Comparison of ENCODE assay signal across 1 cellular context in the genomic region with DNA sequence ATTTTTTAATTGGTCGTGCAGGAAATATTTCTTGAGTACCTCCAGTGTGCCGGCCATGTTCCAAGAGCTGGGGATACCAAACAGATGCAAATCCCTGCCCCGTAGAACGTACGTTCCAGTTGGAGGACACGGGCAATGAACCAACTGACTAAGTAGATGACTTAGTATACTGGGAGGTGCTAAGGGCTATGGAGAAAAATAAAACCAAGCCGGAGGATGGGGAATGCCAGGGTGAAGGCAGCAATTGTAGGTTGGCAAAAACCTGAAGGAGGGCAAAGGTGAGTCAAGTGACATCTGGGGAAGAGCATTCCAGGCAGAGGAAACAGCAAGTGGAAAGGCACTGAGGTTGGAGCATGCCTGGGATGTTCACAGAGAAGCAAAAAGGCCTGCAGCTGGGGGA.
TF ChIP-seq lines count a peak whose summit lies in the region.

No MANE protein-coding gene starts in this region.

TF ChIP-seq in H1, 55 proteins besides CTCF, POLR2A, EP300 and RAD21:
- TF ChIP-seq JUND (IDR thresholded peaks at IDR 0.05; ENCODE audit: low read length) (no peak), NANOG (IDR thresholded peaks at IDR 0.05; ENCODE audit: insufficient read depth, low read depth, low read length, poor library complexity, severe bottlenecking) (no peak), EGR1 (IDR thresholded peaks at IDR 0.05; ENCODE audit: borderline replicate concordance, low read depth, low read length) (no peak), KDM1A (IDR thresholded peaks at IDR 0.05; ENCODE audit: borderline replicate concordance, low read length) (no peak), TAF1 (IDR thresholded peaks at IDR 0.05; ENCODE audit: low read depth, low read length) (no peak), SAP30 (IDR thresholded peaks at IDR 0.05; ENCODE audit: insufficient read depth, insufficient replicate concordance, low read length) (no peak), GABPA (IDR thresholded peaks at IDR 0.05; ENCODE audit: borderline replicate concordance, insufficient read depth, low read length) (no peak), SIRT6 (IDR thresholded peaks at IDR 0.05; ENCODE audit: low read length) (no peak), RBBP5 (IDR thresholded peaks at IDR 0.05; ENCODE audit: borderline replicate concordance, low read depth, low read length) (no peak), RNF2 (IDR thresholded peaks at IDR 0.05; ENCODE audit: borderline replicate concordance, low read depth, low read length, missing control alignments, poor library complexity, severe bottlenecking) (no peak), FOSL1 (IDR thresholded peaks at IDR 0.05; ENCODE audit: insufficient read depth, low read depth, low read length) (no peak)
- TF ChIP-seq, protein P1, sequence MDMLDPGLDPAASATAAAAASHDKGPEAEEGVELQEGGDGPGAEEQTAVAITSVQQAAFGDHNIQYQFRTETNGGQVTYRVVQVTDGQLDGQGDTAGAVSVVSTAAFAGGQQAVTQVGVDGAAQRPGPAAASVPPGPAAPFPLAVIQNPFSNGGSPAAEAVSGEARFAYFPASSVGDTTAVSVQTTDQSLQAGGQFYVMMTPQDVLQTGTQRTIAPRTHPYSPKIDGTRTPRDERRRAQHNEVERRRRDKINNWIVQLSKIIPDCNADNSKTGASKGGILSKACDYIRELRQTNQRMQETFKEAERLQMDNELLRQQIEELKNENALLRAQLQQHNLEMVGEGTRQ (IDR thresholded peaks at IDR 0.05; ENCODE audit: low read length), result no peak
TF ChIP-seq in H1: peak in this region for 0.
